In genomic region chr12:48775299-48775698, GRCh38 we compare ENCODE assay signal across 24 cellular contexts. TPM values are rescaled to one million over a fixed set of nuclear protein-coding genes. Genes with fewer than 3 reads are reported as not detected.
DNase-seq lines count a peak whose midpoint lies in the region; ATAC-seq and TF ChIP-seq lines count a peak whose summit lies in the region.
"Had no signal": no experiment of that assay in that cellular context is flagged by ENCODE, and none has a peak within 500 bp of the region (broad histone marks: within the 10 kb centered on the region; RNA-seq: fewer than 3 reads in every experiment).

No MANE protein-coding gene starts in this region.

- H3K9me3 ChIP-seq in left ventricle myocardium inferior (replicated peaks) (no peaks in the 10 kb centered on the region), neuronal stem cell (replicated peaks in 1 of 2; ENCODE audit: control insufficient read depth in 2 of 2, insufficient read depth in 1 of 2, low read depth in 1 of 2, low read length in 2 of 2) (peaks cover 0 to 2% of the 10 kb centered on the region in 2 donors)
- H3K9me3 ChIP-seq: A549 had no signal

- H2BK120ac ChIP-seq in neuronal stem cell (ENCODE audit: low read depth, low read length): no peak overlapping the region

- ATAC-seq in Right ventricle myocardium inferior: no peak
- ATAC-seq: A549, GM12878 had no signal

- H3K36me3 Mint-ChIP-seq in chondrocyte (ENCODE audit: low read depth): peaks cover 47% of the 10 kb centered on the region
- H3K36me3 Mint-ChIP-seq: CD14-positive monocyte; CD4-positive, alpha-beta memory T cell; CD4-positive, CD25-positive, alpha-beta regulatory T cell; CD8-positive, alpha-beta memory T cell had no signal

- WGBS in neuronal stem cell (ENCODE audit: extremely low coverage in 2 of 2, insufficient read length in 2 of 2, insufficient replicate concordance in 1 of 2), 2 donors: no CpG with 5 or more reads among the region's 8 CpGs

- H3K27me3 ChIP-seq in left ventricle myocardium inferior (ENCODE audit: low read depth): no peaks in the 10 kb centered on the region
- no peaks in the 10 kb centered on the region for H3K27me3 ChIP-seq in neuronal stem cell (ENCODE audit: control insufficient read depth in 3 of 3, insufficient read depth in 3 of 3, low read depth in 1 of 3, low read length in 3 of 3)

- intact Hi-C loops in left ventricle myocardium inferior (cut with micrococcal nuclease) (no loop called here), Right ventricle myocardium inferior (cut with DNase I) (no loop called here), head of caudate nucleus (cut with DNase I) (no loop called here)

- H3K23ac ChIP-seq in neuronal stem cell (ENCODE audit: low read depth, low read length, poor library complexity): peak overlapping the region; percentile 59

- no peaks in the 10 kb centered on the region for H3K27me3 Mint-ChIP-seq in chondrocyte (ENCODE audit: low read depth)
- H3K27me3 Mint-ChIP-seq: B cell; CD4-positive, alpha-beta memory T cell had no signal

- no peak overlapping the region for H3K14ac ChIP-seq in neuronal stem cell (ENCODE audit: low read length)

- no peaks in the 10 kb centered on the region for H3K9me3 Mint-ChIP-seq in chondrocyte (ENCODE audit: low read depth)
- H3K9me3 Mint-ChIP-seq: CD4-positive, alpha-beta memory T cell; CD8-positive, alpha-beta memory T cell had no signal

- no peak overlapping the region for H2BK15ac ChIP-seq in neuronal stem cell (ENCODE audit: low read length)

- H2AFZ ChIP-seq in neuronal stem cell (ENCODE audit: low read length): no peak overlapping the region

- H3K36me3 ChIP-seq in left ventricle myocardium inferior: peaks cover 79% of the 10 kb centered on the region
- H3K36me3 ChIP-seq in neuronal stem cell (replicated peaks in 1 of 2; ENCODE audit: control insufficient read depth in 2 of 2, insufficient read depth in 2 of 2, low read length in 2 of 2): peaks cover 72 to 88% of the 10 kb centered on the region in 2 donors

- H4K8ac ChIP-seq in neuronal stem cell (ENCODE audit: low read depth, low read length): no peak overlapping the region

- H3K4me1 Mint-ChIP-seq in chondrocyte (ENCODE audit: low read depth): peaks cover 17% of the 10 kb centered on the region
- H3K4me1 Mint-ChIP-seq: B cell; CD4-positive, alpha-beta memory T cell; CD4-positive, CD25-positive, alpha-beta regulatory T cell; CD8-positive, alpha-beta memory T cell had no signal

- H3K4me2 ChIP-seq in neuronal stem cell (ENCODE audit: insufficient read depth, low read length, poor library complexity, severe bottlenecking): no peak overlapping the region
- H3K4me2 ChIP-seq: A549 had no signal

- no peak overlapping the region for H2BK5ac ChIP-seq in neuronal stem cell (ENCODE audit: low read length)

- peaks cover 63% of the 10 kb centered on the region for H3K4me1 ChIP-seq in left ventricle myocardium inferior
- H3K4me1 ChIP-seq in neuronal stem cell (ENCODE audit: control insufficient read depth in 2 of 2, insufficient read depth in 1 of 2, low read depth in 1 of 2, low read length in 2 of 2): no peaks in the 10 kb centered on the region
- H3K4me1 ChIP-seq: A549 had no signal

- TF ChIP-seq CTCF in left ventricle myocardium inferior (IDR thresholded peaks at IDR 0.05; ENCODE audit: borderline replicate concordance): no peak
- TF ChIP-seq CTCF in chondrocyte (IDR thresholded peaks at IDR 0.05): no peak

- H3K79me1 ChIP-seq in neuronal stem cell (ENCODE audit: low read depth, low read length): peaks cover 6% of the 10 kb centered on the region

- H3K4me3 Mint-ChIP-seq in chondrocyte (ENCODE audit: unreplicated experiment): no peak overlapping the region
- H3K4me3 Mint-ChIP-seq: B cell; CD14-positive monocyte; CD4-positive, alpha-beta memory T cell; CD4-positive, CD25-positive, alpha-beta regulatory T cell; CD8-positive, alpha-beta memory T cell had no signal

- no peak overlapping the region for H4K91ac ChIP-seq in neuronal stem cell (ENCODE audit: low read depth, low read length, poor library complexity)

- H3K4ac ChIP-seq in neuronal stem cell (ENCODE audit: low read length): no peak overlapping the region

- H3K18ac ChIP-seq in neuronal stem cell (ENCODE audit: low read length): no peak overlapping the region

- H3K27ac ChIP-seq in left ventricle myocardium inferior (replicated peaks) (peak overlapping the region; percentile 93), neuronal stem cell (replicated peaks; ENCODE audit: low read length) (no peak overlapping the region), substantia nigra (ENCODE audit: low read depth, low read length, poor library complexity, severe bottlenecking) (no peak overlapping the region)
- H3K27ac ChIP-seq: 22Rv1, A549 had no signal

- DNase-seq in left ventricle myocardium inferior (no peak), Right ventricle myocardium inferior (ENCODE audit: missing footprints) (no peak), chondrocyte (ENCODE audit: low spot score) (peak; percentile 63), neuronal stem cell (ENCODE audit: low spot score) (no peak), substantia nigra (lab: John Stamatoyannopoulos, UW) (no peak), head of caudate nucleus (no peak), NCI-H510A (lab: John Stamatoyannopoulos, UW) (no peak)
- DNase-seq: AML-193; C1 segment of cervical spinal cord; CD4-positive, alpha-beta memory T cell; CD4-positive, CD25-positive, alpha-beta regulatory T cell; CD8-positive, alpha-beta memory T cell; DMS 273 treated with DMSO at 0.1 percent for 48 hours; DMS153; DMS53; DMS79; DND-41; EL; GDM1 had no signal

- no peak overlapping the region for H2AK5ac ChIP-seq in neuronal stem cell (ENCODE audit: low read depth, low read length)

- no peak overlapping the region for H3K4me3 ChIP-seq in left ventricle myocardium inferior
- no peak overlapping the region for H3K4me3 ChIP-seq in neuronal stem cell (ENCODE audit: low read length in 2 of 2)
- H3K4me3 ChIP-seq: A549, GM12878 had no signal

- no peak overlapping the region for H3K27ac Mint-ChIP-seq in chondrocyte (ENCODE audit: unreplicated experiment)
- H3K27ac Mint-ChIP-seq: B cell; CD4-positive, alpha-beta memory T cell; CD4-positive, CD25-positive, alpha-beta regulatory T cell; CD8-positive, alpha-beta memory T cell had no signal

- H2BK12ac ChIP-seq in neuronal stem cell (ENCODE audit: low read length): no peak overlapping the region

- H3K9ac ChIP-seq in neuronal stem cell (ENCODE audit: low read depth, low read length, poor library complexity): no peak overlapping the region

RNA-seq across cellular contexts. Expression of gene ADCY6, which starts 13.6 kb away (rescaled TPM):
- 98.4 TPM for total RNA-seq in left ventricle myocardium inferior
- 55.6 TPM for total RNA-seq in Right ventricle myocardium inferior
- total RNA-seq in chondrocyte: 54.9 to 57.6 TPM (median 57.2 TPM) in 3 replicates
- polyA plus RNA-seq in neuronal stem cell (2013, experiment 1 of 2): 34.7 TPM
- polyA plus RNA-seq in neuronal stem cell (2013, experiment 2 of 2): 37.2 TPM
- total RNA-seq: B cell; CD4-positive, alpha-beta memory T cell had no signal
- polyA plus RNA-seq: CD4-positive, alpha-beta memory T cell; CD4-positive, CD25-positive, alpha-beta regulatory T cell; CD8-positive, alpha-beta memory T cell had no signal

RNA-seq across cellular contexts. Expression of gene CACNB3, which starts 43.0 kb away (rescaled TPM):
- total RNA-seq in left ventricle myocardium inferior: 4.8 TPM
- total RNA-seq in Right ventricle myocardium inferior: 6.0 TPM
- 57.5 to 72.6 TPM (median 69.5 TPM) in 3 replicates for total RNA-seq in chondrocyte
- 37.0 TPM for polyA plus RNA-seq in neuronal stem cell (2013, experiment 1 of 2)
- polyA plus RNA-seq in neuronal stem cell (2013, experiment 2 of 2): 35.1 TPM

RNA-seq across cellular contexts. Expression of gene CCNT1, which starts 58.8 kb away (rescaled TPM):
- total RNA-seq in left ventricle myocardium inferior (18.4 TPM), Right ventricle myocardium inferior (17.0 TPM), chondrocyte (26.4 to 34.9 TPM (median 28.9 TPM) in 3 replicates)
- 19.9 TPM for polyA plus RNA-seq in neuronal stem cell (2013, experiment 1 of 2)
- polyA plus RNA-seq in neuronal stem cell (2013, experiment 2 of 2): 19.9 TPM
